1 cellular context compared by ENCODE assay signal in the genomic region with DNA sequence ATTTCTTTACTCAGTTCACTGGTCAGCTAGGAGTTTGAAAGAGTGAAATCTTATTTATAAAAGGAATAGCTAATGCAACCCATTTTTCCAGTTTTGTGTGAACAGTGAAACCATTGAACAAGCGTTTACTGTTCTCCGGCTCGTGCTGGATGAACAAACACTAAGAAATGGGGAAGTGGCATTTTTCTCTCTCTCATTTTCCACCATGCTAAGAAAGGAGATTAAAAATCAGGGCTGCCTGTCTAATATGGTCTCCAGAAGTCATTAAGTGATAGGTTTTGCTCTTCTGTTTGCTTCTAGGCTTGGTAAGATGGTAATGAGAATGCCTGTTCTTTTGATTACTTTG.
TF ChIP-seq lines count a peak whose summit lies in the region.

No MANE protein-coding gene starts in this region.

TF ChIP-seq in K562, 482 proteins besides CTCF, POLR2A, EP300 and RAD21:
- TF ChIP-seq, protein P1, sequence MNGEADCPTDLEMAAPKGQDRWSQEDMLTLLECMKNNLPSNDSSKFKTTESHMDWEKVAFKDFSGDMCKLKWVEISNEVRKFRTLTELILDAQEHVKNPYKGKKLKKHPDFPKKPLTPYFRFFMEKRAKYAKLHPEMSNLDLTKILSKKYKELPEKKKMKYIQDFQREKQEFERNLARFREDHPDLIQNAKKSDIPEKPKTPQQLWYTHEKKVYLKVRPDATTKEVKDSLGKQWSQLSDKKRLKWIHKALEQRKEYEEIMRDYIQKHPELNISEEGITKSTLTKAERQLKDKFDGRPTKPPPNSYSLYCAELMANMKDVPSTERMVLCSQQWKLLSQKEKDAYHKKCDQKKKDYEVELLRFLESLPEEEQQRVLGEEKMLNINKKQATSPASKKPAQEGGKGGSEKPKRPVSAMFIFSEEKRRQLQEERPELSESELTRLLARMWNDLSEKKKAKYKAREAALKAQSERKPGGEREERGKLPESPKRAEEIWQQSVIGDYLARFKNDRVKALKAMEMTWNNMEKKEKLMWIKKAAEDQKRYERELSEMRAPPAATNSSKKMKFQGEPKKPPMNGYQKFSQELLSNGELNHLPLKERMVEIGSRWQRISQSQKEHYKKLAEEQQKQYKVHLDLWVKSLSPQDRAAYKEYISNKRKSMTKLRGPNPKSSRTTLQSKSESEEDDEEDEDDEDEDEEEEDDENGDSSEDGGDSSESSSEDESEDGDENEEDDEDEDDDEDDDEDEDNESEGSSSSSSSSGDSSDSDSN (IDR thresholded peaks at IDR 0.05; ENCODE audit: borderline replicate concordance in 1 of 2, low read depth in 2 of 2, low read length in 2 of 2) = 0 out of 4 replicates have a peak, but pooled peaks of 1 of the 2 experiments have one; percentile 2
- TF ChIP-seq FOXA3 (CRISPR knock-in tag; conservative IDR thresholded peaks at IDR 0.05 in 1 of 2, IDR thresholded peaks at IDR 0.05 in 1 of 2) (0 out of 4 replicates have a peak, but pooled peaks of 1 of the 2 experiments have one; percentile 26), ETV5 (CRISPR knock-in tag; IDR thresholded peaks at IDR 0.05; ENCODE audit: low read depth) (no peak), ZNF436 (CRISPR knock-in tag; IDR thresholded peaks at IDR 0.05) (peak; percentile 18; the same call in 1 of the 2 replicates), SPI1 (IDR thresholded peaks at IDR 0.05; ENCODE audit: borderline replicate concordance, low read depth, low read length) (peak; percentile 98), ZNF766 (CRISPR knock-in tag; conservative IDR thresholded peaks at IDR 0.05) (peak; percentile 35; the same call in 1 of the 2 replicates), KLF6 (CRISPR knock-in tag; IDR thresholded peaks at IDR 0.05; ENCODE audit: borderline replicate concordance) (0 out of 2 replicates have a peak, but pooled peaks have one; percentile 24), ETV6 (IDR thresholded peaks at IDR 0.05; ENCODE audit: borderline replicate concordance in 1 of 2, low read depth in 2 of 2, low read length in 1 of 2) (no peak), ETV6 (CRISPR knock-in tag; IDR thresholded peaks at IDR 0.05; ENCODE audit: borderline replicate concordance) (no peak), HMGN3 (IDR thresholded peaks at IDR 0.05; ENCODE audit: borderline replicate concordance, extremely low read depth, insufficient read length, low read depth, low read length) (no peak), KAT7 (CRISPR knock-in tag; IDR thresholded peaks at IDR 0.05; ENCODE audit: borderline replicate concordance) (peak; percentile 65; the same call in 1 of the 2 replicates), ZNF75A (CRISPR knock-in tag; IDR thresholded peaks at IDR 0.05) (peak; percentile 17; the same call in 1 of the 2 replicates)
- TF ChIP-seq, protein P2, sequence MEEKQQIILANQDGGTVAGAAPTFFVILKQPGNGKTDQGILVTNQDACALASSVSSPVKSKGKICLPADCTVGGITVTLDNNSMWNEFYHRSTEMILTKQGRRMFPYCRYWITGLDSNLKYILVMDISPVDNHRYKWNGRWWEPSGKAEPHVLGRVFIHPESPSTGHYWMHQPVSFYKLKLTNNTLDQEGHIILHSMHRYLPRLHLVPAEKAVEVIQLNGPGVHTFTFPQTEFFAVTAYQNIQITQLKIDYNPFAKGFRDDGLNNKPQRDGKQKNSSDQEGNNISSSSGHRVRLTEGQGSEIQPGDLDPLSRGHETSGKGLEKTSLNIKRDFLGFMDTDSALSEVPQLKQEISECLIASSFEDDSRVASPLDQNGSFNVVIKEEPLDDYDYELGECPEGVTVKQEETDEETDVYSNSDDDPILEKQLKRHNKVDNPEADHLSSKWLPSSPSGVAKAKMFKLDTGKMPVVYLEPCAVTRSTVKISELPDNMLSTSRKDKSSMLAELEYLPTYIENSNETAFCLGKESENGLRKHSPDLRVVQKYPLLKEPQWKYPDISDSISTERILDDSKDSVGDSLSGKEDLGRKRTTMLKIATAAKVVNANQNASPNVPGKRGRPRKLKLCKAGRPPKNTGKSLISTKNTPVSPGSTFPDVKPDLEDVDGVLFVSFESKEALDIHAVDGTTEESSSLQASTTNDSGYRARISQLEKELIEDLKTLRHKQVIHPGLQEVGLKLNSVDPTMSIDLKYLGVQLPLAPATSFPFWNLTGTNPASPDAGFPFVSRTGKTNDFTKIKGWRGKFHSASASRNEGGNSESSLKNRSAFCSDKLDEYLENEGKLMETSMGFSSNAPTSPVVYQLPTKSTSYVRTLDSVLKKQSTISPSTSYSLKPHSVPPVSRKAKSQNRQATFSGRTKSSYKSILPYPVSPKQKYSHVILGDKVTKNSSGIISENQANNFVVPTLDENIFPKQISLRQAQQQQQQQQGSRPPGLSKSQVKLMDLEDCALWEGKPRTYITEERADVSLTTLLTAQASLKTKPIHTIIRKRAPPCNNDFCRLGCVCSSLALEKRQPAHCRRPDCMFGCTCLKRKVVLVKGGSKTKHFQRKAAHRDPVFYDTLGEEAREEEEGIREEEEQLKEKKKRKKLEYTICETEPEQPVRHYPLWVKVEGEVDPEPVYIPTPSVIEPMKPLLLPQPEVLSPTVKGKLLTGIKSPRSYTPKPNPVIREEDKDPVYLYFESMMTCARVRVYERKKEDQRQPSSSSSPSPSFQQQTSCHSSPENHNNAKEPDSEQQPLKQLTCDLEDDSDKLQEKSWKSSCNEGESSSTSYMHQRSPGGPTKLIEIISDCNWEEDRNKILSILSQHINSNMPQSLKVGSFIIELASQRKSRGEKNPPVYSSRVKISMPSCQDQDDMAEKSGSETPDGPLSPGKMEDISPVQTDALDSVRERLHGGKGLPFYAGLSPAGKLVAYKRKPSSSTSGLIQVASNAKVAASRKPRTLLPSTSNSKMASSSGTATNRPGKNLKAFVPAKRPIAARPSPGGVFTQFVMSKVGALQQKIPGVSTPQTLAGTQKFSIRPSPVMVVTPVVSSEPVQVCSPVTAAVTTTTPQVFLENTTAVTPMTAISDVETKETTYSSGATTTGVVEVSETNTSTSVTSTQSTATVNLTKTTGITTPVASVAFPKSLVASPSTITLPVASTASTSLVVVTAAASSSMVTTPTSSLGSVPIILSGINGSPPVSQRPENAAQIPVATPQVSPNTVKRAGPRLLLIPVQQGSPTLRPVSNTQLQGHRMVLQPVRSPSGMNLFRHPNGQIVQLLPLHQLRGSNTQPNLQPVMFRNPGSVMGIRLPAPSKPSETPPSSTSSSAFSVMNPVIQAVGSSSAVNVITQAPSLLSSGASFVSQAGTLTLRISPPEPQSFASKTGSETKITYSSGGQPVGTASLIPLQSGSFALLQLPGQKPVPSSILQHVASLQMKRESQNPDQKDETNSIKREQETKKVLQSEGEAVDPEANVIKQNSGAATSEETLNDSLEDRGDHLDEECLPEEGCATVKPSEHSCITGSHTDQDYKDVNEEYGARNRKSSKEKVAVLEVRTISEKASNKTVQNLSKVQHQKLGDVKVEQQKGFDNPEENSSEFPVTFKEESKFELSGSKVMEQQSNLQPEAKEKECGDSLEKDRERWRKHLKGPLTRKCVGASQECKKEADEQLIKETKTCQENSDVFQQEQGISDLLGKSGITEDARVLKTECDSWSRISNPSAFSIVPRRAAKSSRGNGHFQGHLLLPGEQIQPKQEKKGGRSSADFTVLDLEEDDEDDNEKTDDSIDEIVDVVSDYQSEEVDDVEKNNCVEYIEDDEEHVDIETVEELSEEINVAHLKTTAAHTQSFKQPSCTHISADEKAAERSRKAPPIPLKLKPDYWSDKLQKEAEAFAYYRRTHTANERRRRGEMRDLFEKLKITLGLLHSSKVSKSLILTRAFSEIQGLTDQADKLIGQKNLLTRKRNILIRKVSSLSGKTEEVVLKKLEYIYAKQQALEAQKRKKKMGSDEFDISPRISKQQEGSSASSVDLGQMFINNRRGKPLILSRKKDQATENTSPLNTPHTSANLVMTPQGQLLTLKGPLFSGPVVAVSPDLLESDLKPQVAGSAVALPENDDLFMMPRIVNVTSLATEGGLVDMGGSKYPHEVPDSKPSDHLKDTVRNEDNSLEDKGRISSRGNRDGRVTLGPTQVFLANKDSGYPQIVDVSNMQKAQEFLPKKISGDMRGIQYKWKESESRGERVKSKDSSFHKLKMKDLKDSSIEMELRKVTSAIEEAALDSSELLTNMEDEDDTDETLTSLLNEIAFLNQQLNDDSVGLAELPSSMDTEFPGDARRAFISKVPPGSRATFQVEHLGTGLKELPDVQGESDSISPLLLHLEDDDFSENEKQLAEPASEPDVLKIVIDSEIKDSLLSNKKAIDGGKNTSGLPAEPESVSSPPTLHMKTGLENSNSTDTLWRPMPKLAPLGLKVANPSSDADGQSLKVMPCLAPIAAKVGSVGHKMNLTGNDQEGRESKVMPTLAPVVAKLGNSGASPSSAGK (IDR thresholded peaks at IDR 0.05) = 0 out of 2 replicates have a peak, but pooled peaks have one; percentile 3
- TF ChIP-seq, protein P3, sequence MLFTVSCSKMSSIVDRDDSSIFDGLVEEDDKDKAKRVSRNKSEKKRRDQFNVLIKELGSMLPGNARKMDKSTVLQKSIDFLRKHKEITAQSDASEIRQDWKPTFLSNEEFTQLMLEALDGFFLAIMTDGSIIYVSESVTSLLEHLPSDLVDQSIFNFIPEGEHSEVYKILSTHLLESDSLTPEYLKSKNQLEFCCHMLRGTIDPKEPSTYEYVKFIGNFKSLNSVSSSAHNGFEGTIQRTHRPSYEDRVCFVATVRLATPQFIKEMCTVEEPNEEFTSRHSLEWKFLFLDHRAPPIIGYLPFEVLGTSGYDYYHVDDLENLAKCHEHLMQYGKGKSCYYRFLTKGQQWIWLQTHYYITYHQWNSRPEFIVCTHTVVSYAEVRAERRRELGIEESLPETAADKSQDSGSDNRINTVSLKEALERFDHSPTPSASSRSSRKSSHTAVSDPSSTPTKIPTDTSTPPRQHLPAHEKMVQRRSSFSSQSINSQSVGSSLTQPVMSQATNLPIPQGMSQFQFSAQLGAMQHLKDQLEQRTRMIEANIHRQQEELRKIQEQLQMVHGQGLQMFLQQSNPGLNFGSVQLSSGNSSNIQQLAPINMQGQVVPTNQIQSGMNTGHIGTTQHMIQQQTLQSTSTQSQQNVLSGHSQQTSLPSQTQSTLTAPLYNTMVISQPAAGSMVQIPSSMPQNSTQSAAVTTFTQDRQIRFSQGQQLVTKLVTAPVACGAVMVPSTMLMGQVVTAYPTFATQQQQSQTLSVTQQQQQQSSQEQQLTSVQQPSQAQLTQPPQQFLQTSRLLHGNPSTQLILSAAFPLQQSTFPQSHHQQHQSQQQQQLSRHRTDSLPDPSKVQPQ (CRISPR knock-in tag; IDR thresholded peaks at IDR 0.05; ENCODE audit: borderline replicate concordance) = 0 out of 2 replicates have a peak, but pooled peaks have one; percentile 51
- TF ChIP-seq, protein P4, sequence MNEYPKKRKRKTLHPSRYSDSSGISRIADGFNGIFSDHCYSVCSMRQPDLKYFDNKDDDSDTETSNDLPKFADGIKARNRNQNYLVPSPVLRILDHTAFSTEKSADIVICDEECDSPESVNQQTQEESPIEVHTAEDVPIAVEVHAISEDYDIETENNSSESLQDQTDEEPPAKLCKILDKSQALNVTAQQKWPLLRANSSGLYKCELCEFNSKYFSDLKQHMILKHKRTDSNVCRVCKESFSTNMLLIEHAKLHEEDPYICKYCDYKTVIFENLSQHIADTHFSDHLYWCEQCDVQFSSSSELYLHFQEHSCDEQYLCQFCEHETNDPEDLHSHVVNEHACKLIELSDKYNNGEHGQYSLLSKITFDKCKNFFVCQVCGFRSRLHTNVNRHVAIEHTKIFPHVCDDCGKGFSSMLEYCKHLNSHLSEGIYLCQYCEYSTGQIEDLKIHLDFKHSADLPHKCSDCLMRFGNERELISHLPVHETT (CRISPR knock-in tag; conservative IDR thresholded peaks at IDR 0.05 in 1 of 2, IDR thresholded peaks at IDR 0.05 in 1 of 2) = 0 out of 4 replicates have a peak, but pooled peaks of 1 of the 2 experiments have one; percentile 11
